ENCODE assay signal across 8 cellular contexts in the genomic region with DNA sequence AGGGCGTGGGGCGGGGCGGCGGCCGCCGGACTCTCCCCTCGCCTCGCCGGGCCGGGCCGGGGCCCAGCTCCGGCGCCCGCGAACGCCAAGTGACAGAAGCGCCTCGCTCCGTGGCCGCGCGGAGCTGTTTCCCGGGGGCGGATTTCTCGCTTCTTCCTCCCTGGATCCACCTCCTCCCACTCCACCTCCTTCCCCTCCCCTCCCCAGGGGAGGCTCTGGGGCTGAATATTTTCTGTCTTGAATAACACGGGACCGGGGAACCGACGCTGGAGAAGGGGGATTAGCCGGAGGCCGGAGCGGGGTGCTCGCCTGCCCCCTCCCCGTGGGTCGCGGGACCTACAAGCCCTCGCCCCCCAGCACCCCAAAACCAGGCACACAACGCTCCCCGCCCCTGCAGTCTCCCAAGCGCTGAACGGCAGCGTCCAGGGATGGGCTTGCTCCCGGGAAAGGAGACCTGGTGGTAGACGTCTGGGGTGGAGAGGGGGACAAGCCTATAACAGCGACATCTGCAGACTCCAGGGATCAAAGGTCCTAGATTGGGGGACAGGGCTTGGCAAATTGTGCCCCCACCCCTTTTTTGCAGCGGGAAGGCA. TPM values are rescaled to one million over a fixed set of nuclear protein-coding genes. Genes with fewer than 3 reads are reported as not detected.
DNase-seq lines count a peak whose midpoint lies in the region; ATAC-seq and TF ChIP-seq lines count a peak whose summit lies in the region.

A gene (minus strand): TSS at position 100 of the 593 bp plus-strand sequence. CDS start 1,988 bp downstream, outside the sequence.

- H3K27me3 ChIP-seq in mammary epithelial cell (ENCODE audit: insufficient read depth, low read length) (no peaks in the 10 kb centered on the region), sigmoid colon (no peaks in the 10 kb centered on the region)

- H2AFZ ChIP-seq in mammary epithelial cell (ENCODE audit: low read depth, low read length), result peak within 1 kb of the TSS; percentile 96

- TF ChIP-seq CTCF in mammary epithelial cell (conservative IDR thresholded peaks at IDR 0.05 in 1 of 2, IDR thresholded peaks at IDR 0.05 in 1 of 2; ENCODE audit: extremely low read depth in 1 of 2, insufficient read depth in 1 of 2, low read depth in 1 of 2, low read length in 2 of 2) (no peak), sigmoid colon (IDR thresholded peaks at IDR 0.05) (no peak)

- TF ChIP-seq RAD21 in Ishikawa (IDR thresholded peaks at IDR 0.05; ENCODE audit: low read depth), result no peak

- intact Hi-C loops in T-helper 2 cell treated with Interferon-gamma antibody and Interleukin-4, amounts not matched to agents 100 ng/mL and 5 ng/mL, for 36 hours (cut with micrococcal nuclease), result loop anchor here (1.0 to 5.0 kb wide), 7 partner anchors 81 to 1287 kb away; a partner anchor contains a TSS
- intact Hi-C loops in mammary epithelial cell (cut with micrococcal nuclease) (loop anchor here (1.0 to 5.0 kb wide), 7 partner anchors 91 to 357 kb away; no protein-coding TSS in a partner anchor), sigmoid colon (cut with DNase I) (loop anchor here (2.0 to 5.0 kb wide), 4 partner anchors 82 to 293 kb away; a partner anchor contains a TSS)

- in situ Hi-C loops in mammary epithelial cell (cut with MboI; ENCODE audit: low sequenced_read_pairs in 2 of 2), result loop anchor here in 1 of 2 donors (5.0 to 25.0 kb wide), 2 partner anchors 98 to 238 kb away; a partner anchor contains a TSS

- H3K36me3 ChIP-seq in mammary epithelial cell (ENCODE audit: insufficient read depth, low read length) (peaks cover 3% of the 10 kb centered on the region), sigmoid colon (no peaks in the 10 kb centered on the region)

- TSS peak; percentile 21 for BruUV-seq in mammary epithelial cell (replicated peaks; lab: Mats Ljungman, UMichigan)

- H4K20me1 ChIP-seq in mammary epithelial cell (ENCODE audit: insufficient read depth, low read length), result peaks cover 4% of the 10 kb centered on the region

- TF ChIP-seq EP300 in Ishikawa (IDR thresholded peaks at IDR 0.05; ENCODE audit: borderline replicate concordance) (no peak), sigmoid colon (IDR thresholded peaks at IDR 0.05) (no peak)

- peak within 1 kb of the TSS; percentile 98 for H3K4me2 ChIP-seq in mammary epithelial cell (ENCODE audit: insufficient read depth, low read depth, low read length)

- peak; percentile 6 for ATAC-seq in GM21360 (IDR thresholded peaks at IDR 0.05; ENCODE audit: unreplicated experiment)

- peaks cover 52% of the 10 kb centered on the region for H3K79me2 ChIP-seq in mammary epithelial cell (ENCODE audit: insufficient read depth, low read length)

- DNase-seq in DMS114 treated with DMSO at 0.1 percent for 48 hours (lab: John Stamatoyannopoulos, UW; ENCODE audit: unreplicated experiment), result peak; percentile 23
- peak; percentile 78 for DNase-seq in mammary epithelial cell
- DNase-seq in sigmoid colon, result peak; percentile 87
- DNase-seq in OCI-M2 (lab: John Stamatoyannopoulos, UW; ENCODE audit: unreplicated experiment), result no peak

- H3K9ac ChIP-seq in mammary epithelial cell (ENCODE audit: insufficient read depth, low read length), result peak within 1 kb of the TSS; percentile 97

- peak within 1 kb of the TSS; percentile 93 for H3K27ac ChIP-seq in mammary epithelial cell (ENCODE audit: insufficient read depth, low read depth, low read length)
- peak within 1 kb of the TSS; percentile 91 to 99 (median 98) for H3K27ac ChIP-seq in sigmoid colon

- H3K9me3 ChIP-seq in mammary epithelial cell (replicated peaks; ENCODE audit: insufficient read depth, low read length) (no peaks in the 10 kb centered on the region), iPS-18c (ENCODE audit: control insufficient read depth, insufficient read depth, low read length) (no peaks in the 10 kb centered on the region), sigmoid colon (no peaks in the 10 kb centered on the region)

- peak in 1 of 2 donors; percentile 12 for TF ChIP-seq POLR2A in sigmoid colon (IDR thresholded peaks at IDR 0.05)

- CTCF ChIA-PET in mammary epithelial cell (lab: Charles Lee; ENCODE audit: low non-redundant PET), result interaction anchor here (0.6 kb wide), 1 partner anchor 113 kb away, joined by 6 read pairs; no protein-coding TSS in a partner anchor

- H3K4me1 ChIP-seq in mammary epithelial cell (ENCODE audit: insufficient read depth, low read length) (peaks cover 5% of the 10 kb centered on the region), sigmoid colon (peaks cover 0 to 39% (median 23%) of the 10 kb centered on the region in 4 donors)

- WGBS in mammary epithelial cell (ENCODE audit: low coverage, missing lambda C conversion rate), result no CpG with 5 or more reads among the region's 46 CpGs
- 0 to 1% methylated on average over 46 of the region's 46 CpGs for WGBS in sigmoid colon, 2 donors

- dilution Hi-C loops in mammary epithelial cell (cut with HindIII; ENCODE audit: low sequenced_read_pairs), result no loop called here

- peak within 1 kb of the TSS; percentile 70 to 82 (median 73) for H3K4me3 ChIP-seq in mammary epithelial cell (replicated peaks in 1 of 3; ENCODE audit: insufficient read depth in 1 of 3, low read depth in 2 of 3, low read length in 3 of 3)
- peak within 1 kb of the TSS; percentile 79 for H3K4me3 ChIP-seq in iPS-18c (ENCODE audit: insufficient read depth, low read depth, low read length)
- H3K4me3 ChIP-seq in sigmoid colon, result peak within 1 kb of the TSS; percentile 75 to 92 (median 90)

TF ChIP-seq in Ishikawa, 13 proteins besides CTCF, POLR2A, EP300 and RAD21:
- TF ChIP-seq EGR1 (IDR thresholded peaks at IDR 0.05), result peak; percentile 55; the same call in 1 of the 2 replicates
- TF ChIP-seq, protein P1, sequence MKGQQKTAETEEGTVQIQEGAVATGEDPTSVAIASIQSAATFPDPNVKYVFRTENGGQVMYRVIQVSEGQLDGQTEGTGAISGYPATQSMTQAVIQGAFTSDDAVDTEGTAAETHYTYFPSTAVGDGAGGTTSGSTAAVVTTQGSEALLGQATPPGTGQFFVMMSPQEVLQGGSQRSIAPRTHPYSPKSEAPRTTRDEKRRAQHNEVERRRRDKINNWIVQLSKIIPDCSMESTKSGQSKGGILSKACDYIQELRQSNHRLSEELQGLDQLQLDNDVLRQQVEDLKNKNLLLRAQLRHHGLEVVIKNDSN (IDR thresholded peaks at IDR 0.05), result no peak
- TF ChIP-seq TEAD4 (IDR thresholded peaks at IDR 0.05), result no peak
- TF ChIP-seq CEBPB (IDR thresholded peaks at IDR 0.05), result no peak
- TF ChIP-seq FOXM1 (IDR thresholded peaks at IDR 0.05; ENCODE audit: borderline replicate concordance, low read depth), result no peak
- TF ChIP-seq NFIC (IDR thresholded peaks at IDR 0.05), result no peak
- TF ChIP-seq TAF1 (IDR thresholded peaks at IDR 0.05; ENCODE audit: low read depth), result peak; percentile 39; the same call in 1 of the 2 replicates
- TF ChIP-seq, protein P2, sequence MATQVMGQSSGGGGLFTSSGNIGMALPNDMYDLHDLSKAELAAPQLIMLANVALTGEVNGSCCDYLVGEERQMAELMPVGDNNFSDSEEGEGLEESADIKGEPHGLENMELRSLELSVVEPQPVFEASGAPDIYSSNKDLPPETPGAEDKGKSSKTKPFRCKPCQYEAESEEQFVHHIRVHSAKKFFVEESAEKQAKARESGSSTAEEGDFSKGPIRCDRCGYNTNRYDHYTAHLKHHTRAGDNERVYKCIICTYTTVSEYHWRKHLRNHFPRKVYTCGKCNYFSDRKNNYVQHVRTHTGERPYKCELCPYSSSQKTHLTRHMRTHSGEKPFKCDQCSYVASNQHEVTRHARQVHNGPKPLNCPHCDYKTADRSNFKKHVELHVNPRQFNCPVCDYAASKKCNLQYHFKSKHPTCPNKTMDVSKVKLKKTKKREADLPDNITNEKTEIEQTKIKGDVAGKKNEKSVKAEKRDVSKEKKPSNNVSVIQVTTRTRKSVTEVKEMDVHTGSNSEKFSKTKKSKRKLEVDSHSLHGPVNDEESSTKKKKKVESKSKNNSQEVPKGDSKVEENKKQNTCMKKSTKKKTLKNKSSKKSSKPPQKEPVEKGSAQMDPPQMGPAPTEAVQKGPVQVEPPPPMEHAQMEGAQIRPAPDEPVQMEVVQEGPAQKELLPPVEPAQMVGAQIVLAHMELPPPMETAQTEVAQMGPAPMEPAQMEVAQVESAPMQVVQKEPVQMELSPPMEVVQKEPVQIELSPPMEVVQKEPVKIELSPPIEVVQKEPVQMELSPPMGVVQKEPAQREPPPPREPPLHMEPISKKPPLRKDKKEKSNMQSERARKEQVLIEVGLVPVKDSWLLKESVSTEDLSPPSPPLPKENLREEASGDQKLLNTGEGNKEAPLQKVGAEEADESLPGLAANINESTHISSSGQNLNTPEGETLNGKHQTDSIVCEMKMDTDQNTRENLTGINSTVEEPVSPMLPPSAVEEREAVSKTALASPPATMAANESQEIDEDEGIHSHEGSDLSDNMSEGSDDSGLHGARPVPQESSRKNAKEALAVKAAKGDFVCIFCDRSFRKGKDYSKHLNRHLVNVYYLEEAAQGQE (IDR thresholded peaks at IDR 0.05; ENCODE audit: low read depth), result no peak
- TF ChIP-seq, protein P3, sequence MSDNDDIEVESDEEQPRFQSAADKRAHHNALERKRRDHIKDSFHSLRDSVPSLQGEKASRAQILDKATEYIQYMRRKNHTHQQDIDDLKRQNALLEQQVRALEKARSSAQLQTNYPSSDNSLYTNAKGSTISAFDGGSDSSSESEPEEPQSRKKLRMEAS (IDR thresholded peaks at IDR 0.05), result no peak
- no peak for TF ChIP-seq CREB1 (IDR thresholded peaks at IDR 0.05; ENCODE audit: low read depth)
- TF ChIP-seq ZBTB7A (IDR thresholded peaks at IDR 0.05; ENCODE audit: low read depth), result peak; percentile 33
- TF ChIP-seq TCF12 (IDR thresholded peaks at IDR 0.05; ENCODE audit: low read depth), result peak; percentile 11; the same call in 1 of the 2 replicates
- no peak for TF ChIP-seq YY1 (IDR thresholded peaks at IDR 0.05; ENCODE audit: low read depth)
TF ChIP-seq in Ishikawa: peak in this region for 4.

RNA-seq across cellular contexts. Expression of the gene that starts here (rescaled TPM):
- 27.4 and 30.0 TPM in 2 replicates for total RNA-seq in T-helper 2 cell treated with Interferon-gamma antibody and Interleukin-4, amounts not matched to agents 100 ng/mL and 5 ng/mL, for 36 hours
- total RNA-seq in mammary epithelial cell, result 100 to 1,000 TPM; 131 to 207 TPM
- 91.6 TPM for polyA plus RNA-seq in mammary epithelial cell
- polyA minus RNA-seq in mammary epithelial cell, result 242 TPM
- total RNA-seq in sigmoid colon, result 10 to 100 TPM; 53.2 to 87.8 (median 61.9) TPM
- polyA plus RNA-seq in sigmoid colon, result 10 to 100 TPM; 25.2 to 26.4 (median 26.2) TPM
